ENCODE assay signal across 23 cellular contexts in genomic region chr16:1320658-1321240, GRCh38.
"Had no signal": no experiment of that assay in that cellular context is flagged by ENCODE, and none has a peak within 500 bp of the region (broad histone marks: within the 10 kb centered on the region; RNA-seq: fewer than 3 reads in every experiment).

No MANE protein-coding gene starts in this region.

- H3K4me3 ChIP-seq: SJSA1, SK-N-MC had no signal

- H3K27me3 ChIP-seq: SJSA1 had no signal

- DNase-seq: KBM-7, MV-4-11, NCI-H1048, NCI-H1105 treated with DMSO at 0.1 percent for 48 hours, NCI-H1417 treated with DMSO at 0.1 percent for 48 hours, NCI-H146, NCI-H1694 treated with DMSO at 0.1 percent for 48 hours, NCI-H1930, NCI-H2081, NCI-H2107, NCI-H2227 treated with DMSO at 0.1 percent for 48 hours, NCI-H446, NCI-H510A, NCI-H524 treated with DMSO at 0.1 percent for 48 hours, NCI-H69, NCI-H774, Right ventricle myocardium superior, RPMI8226, SIG-M5 had no signal

- H3K9me3 Mint-ChIP-seq: IgD-negative memory B cell had no signal

- H3K27me3 Mint-ChIP-seq: IgD-negative memory B cell had no signal

- H3K27ac ChIP-seq: SJSA1, SK-N-MC had no signal

- H3K9me3 ChIP-seq: SJSA1 had no signal

- H3K4me1 ChIP-seq: SJSA1 had no signal

- FAIRE-seq: RCC 7860 had no signal
